26 cellular contexts compared by ENCODE assay signal in the genomic region with DNA sequence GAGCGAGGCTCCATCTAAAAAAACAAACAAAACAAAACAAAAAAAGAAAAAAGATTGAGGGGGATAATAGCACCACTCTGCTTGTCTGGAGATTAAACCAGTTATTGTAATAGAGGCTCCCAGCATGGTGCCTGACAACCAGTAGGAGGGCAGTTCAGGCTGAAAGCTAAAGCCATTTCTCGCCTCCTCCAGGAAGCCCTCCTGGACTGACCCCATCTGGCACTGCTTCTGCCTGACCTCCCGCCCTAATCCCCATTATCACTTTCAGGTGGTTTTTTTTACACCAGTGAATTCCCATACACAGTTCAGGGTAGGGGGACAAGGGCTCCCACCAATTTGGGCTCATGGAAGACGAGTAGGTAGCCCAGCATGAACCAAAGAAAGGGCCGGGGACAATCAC. TPM values are rescaled to one million over a fixed set of nuclear protein-coding genes. Genes with fewer than 3 reads are reported as not detected.
"Had no signal": no experiment of that assay in that cellular context is flagged by ENCODE, and none has a peak within 500 bp of the region (broad histone marks: within the 10 kb centered on the region; RNA-seq: fewer than 3 reads in every experiment).

No MANE protein-coding gene starts in this region.

- H3K27me3 ChIP-seq: colonic mucosa had no signal

- DNase-seq: colonic mucosa; cortex of kidney; effector CD8-positive, alpha-beta T cell; effector memory CD8-positive, alpha-beta T cell; endodermal cell; erythroblast; esophagus squamous epithelium; foreskin fibroblast; foreskin melanocyte; gastrocnemius medialis; glutamatergic neuron; head of caudate nucleus; heart right ventricle; hippocampal formation; left cardiac atrium; left lung; left ventricle myocardium superior; lower lobe of right lung; mesenchymal stem cell; mucosa of descending colon had no signal

- H3K9me3 ChIP-seq: colonic mucosa, esophagus squamous epithelium, gastrocnemius medialis, heart right ventricle, left lung, lower lobe of right lung, mucosa of descending colon had no signal

- ATAC-seq: effector memory CD8-positive, alpha-beta T cell; esophagus mucosa; gastrocnemius medialis; heart right ventricle; left cardiac atrium; left lung; left ventricle myocardium superior; lower lobe of right lung; mucosa of descending colon had no signal

- H3K4me1 ChIP-seq: colonic mucosa had no signal

- H3K27ac ChIP-seq: colonic mucosa, epithelial cell of prostate, esophagus squamous epithelium, gastrocnemius medialis, heart right ventricle, left lung, lower lobe of right lung had no signal

- H3K4me3 ChIP-seq: colonic mucosa, esophagus squamous epithelium, gastrocnemius medialis, heart right ventricle, left lung, lower lobe of right lung, mucosa of descending colon had no signal

- H3K36me3 ChIP-seq: colonic mucosa, esophagus squamous epithelium, gastrocnemius medialis, heart right ventricle, left lung, lower lobe of right lung had no signal

- FAIRE-seq: endometrium, islet of Langerhans, keratinocyte had no signal

RNA-seq across cellular contexts. Expression of a gene that starts 8.8 kb away (rescaled TPM):
- total RNA-seq: kidney epithelial cell had no signal
- polyA plus RNA-seq: keratinocyte had no signal
